In genomic region chr11:19253817-19254216, GRCh38 we compare ENCODE assay signal across 1 cellular context.
TF ChIP-seq lines count a peak whose summit lies in the region.

No MANE protein-coding gene starts in this region.

TF ChIP-seq in K562, 482 proteins besides CTCF, POLR2A, EP300 and RAD21 (continued from another document):
- TF ChIP-seq, protein P1, sequence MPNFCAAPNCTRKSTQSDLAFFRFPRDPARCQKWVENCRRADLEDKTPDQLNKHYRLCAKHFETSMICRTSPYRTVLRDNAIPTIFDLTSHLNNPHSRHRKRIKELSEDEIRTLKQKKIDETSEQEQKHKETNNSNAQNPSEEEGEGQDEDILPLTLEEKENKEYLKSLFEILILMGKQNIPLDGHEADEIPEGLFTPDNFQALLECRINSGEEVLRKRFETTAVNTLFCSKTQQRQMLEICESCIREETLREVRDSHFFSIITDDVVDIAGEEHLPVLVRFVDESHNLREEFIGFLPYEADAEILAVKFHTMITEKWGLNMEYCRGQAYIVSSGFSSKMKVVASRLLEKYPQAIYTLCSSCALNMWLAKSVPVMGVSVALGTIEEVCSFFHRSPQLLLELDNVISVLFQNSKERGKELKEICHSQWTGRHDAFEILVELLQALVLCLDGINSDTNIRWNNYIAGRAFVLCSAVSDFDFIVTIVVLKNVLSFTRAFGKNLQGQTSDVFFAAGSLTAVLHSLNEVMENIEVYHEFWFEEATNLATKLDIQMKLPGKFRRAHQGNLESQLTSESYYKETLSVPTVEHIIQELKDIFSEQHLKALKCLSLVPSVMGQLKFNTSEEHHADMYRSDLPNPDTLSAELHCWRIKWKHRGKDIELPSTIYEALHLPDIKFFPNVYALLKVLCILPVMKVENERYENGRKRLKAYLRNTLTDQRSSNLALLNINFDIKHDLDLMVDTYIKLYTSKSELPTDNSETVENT (CRISPR knock-in tag; IDR thresholded peaks at IDR 0.05), result no peak
- TF ChIP-seq CHD4 (IDR thresholded peaks at IDR 0.05; ENCODE audit: insufficient read depth, insufficient replicate concordance, low read depth, low read length, poor library complexity, severe bottlenecking) (no peak), NRF1 (conservative IDR thresholded peaks at IDR 0.05 in 1 of 2, IDR thresholded peaks at IDR 0.05 in 1 of 2) (no peak), NCOA2 (IDR thresholded peaks at IDR 0.05; ENCODE audit: partially characterized antibody in 2 of 2) (no peak), ZNF146 (CRISPR knock-in tag; IDR thresholded peaks at IDR 0.05; ENCODE audit: unreplicated experiment) (no peak)
TF ChIP-seq in K562: peak in this region for 2.
